Comparison of ENCODE assay signal across 1 cellular context in the genomic region with DNA sequence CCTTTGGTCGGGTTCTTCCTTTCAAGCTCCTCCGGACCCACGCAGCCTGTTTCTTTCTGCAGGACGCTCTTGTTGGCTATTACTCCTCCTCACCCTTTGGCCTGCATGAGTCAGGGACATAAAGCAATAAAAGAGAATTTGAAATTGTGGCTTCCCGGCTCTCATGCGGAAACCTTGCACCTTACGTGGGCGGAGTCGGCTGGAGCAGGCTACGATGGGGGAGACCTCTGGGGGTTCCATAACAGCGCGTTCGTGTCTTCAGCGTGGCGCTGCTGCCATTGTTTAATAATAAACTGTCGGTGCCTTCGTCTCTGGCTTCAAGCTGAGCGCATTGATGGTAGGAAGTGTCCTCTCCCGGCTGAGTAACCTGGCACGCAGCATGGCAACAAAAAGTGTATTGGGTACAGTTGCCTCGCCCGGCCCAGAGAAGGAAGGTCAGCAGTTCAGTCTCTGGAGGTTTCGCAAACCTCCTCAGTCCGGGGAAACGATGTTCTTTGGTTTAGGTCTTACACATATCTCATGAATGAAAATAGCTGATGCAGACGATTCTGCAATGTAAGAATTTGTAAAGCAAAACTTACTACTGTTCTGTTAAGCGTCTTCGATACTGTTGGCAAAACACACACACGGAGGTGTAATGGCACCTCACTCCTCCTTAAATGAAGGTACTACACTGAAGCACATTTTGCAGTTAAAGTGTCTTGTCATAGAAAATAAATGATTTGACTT.
TF ChIP-seq lines count a peak whose summit lies in the region.

No MANE protein-coding gene starts in this region.

TF ChIP-seq in HepG2, 621 proteins besides CTCF, POLR2A, EP300 and RAD21 (continues in another document):
- 0 out of 2 replicates have a peak, but pooled peaks have one; percentile 5 for TF ChIP-seq ZNF670 (CRISPR knock-in tag; IDR thresholded peaks at IDR 0.05; ENCODE audit: borderline replicate concordance)
- TF ChIP-seq SP5 (CRISPR knock-in tag; IDR thresholded peaks at IDR 0.05; ENCODE audit: borderline replicate concordance, low read depth), result peak; percentile 9; the same call in 1 of the 2 replicates
- TF ChIP-seq NR2F1 (CRISPR knock-in tag; IDR thresholded peaks at IDR 0.05), result 0 out of 4 replicates have a peak, but pooled peaks of 1 of the 2 experiments have one; percentile 12
- TF ChIP-seq ELF3 (CRISPR knock-in tag; IDR thresholded peaks at IDR 0.05), result 0 out of 2 replicates have a peak, but pooled peaks have one; percentile 5
- no peak for TF ChIP-seq ZNF775 (CRISPR knock-in tag; IDR thresholded peaks at IDR 0.05; ENCODE audit: borderline replicate concordance)
- TF ChIP-seq MLX (CRISPR knock-in tag; IDR thresholded peaks at IDR 0.05), result no peak
- no peak for TF ChIP-seq HHEX (CRISPR knock-in tag; IDR thresholded peaks at IDR 0.05)
- TF ChIP-seq, protein P1, sequence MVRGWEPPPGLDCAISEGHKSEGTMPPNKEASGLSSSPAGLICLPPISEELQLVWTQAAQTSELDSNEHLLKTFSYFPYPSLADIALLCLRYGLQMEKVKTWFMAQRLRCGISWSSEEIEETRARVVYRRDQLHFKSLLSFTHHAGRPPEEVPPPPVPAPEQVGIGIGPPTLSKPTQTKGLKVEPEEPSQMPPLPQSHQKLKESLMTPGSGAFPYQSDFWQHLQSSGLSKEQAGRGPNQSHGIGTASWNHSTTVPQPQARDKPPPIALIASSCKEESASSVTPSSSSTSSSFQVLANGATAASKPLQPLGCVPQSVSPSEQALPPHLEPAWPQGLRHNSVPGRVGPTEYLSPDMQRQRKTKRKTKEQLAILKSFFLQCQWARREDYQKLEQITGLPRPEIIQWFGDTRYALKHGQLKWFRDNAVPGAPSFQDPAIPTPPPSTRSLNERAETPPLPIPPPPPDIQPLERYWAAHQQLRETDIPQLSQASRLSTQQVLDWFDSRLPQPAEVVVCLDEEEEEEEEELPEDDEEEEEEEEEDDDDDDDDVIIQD (CRISPR knock-in tag; IDR thresholded peaks at IDR 0.05; ENCODE audit: low read depth), result no peak
- no peak for TF ChIP-seq MEIS2 (CRISPR knock-in tag; IDR thresholded peaks at IDR 0.05)
- TF ChIP-seq MAFK (conservative IDR thresholded peaks at IDR 0.05 in 1 of 2, IDR thresholded peaks at IDR 0.05 in 1 of 2; ENCODE audit: low read length in 2 of 2), result peak; percentile 65 to 70
- TF ChIP-seq ZZZ3 (CRISPR knock-in tag; IDR thresholded peaks at IDR 0.05; ENCODE audit: borderline replicate concordance), result no peak
- TF ChIP-seq ZNF512B (CRISPR knock-in tag; IDR thresholded peaks at IDR 0.05; ENCODE audit: borderline replicate concordance), result no peak
- TF ChIP-seq ZFYVE20 (CRISPR knock-in tag; IDR thresholded peaks at IDR 0.05; ENCODE audit: borderline replicate concordance, low read depth), result no peak
- no peak for TF ChIP-seq ZNF83 (CRISPR knock-in tag; IDR thresholded peaks at IDR 0.05; ENCODE audit: borderline replicate concordance)
- no peak for TF ChIP-seq NR1H2 (CRISPR knock-in tag; IDR thresholded peaks at IDR 0.05; ENCODE audit: borderline replicate concordance, low read depth)
- no peak for TF ChIP-seq ZNF143 (CRISPR knock-in tag; IDR thresholded peaks at IDR 0.05)
- TF ChIP-seq SIX1 (CRISPR knock-in tag; IDR thresholded peaks at IDR 0.05; ENCODE audit: borderline replicate concordance), result no peak
- 0 out of 2 replicates have a peak, but pooled peaks have one; percentile 11 for TF ChIP-seq RFXANK (CRISPR knock-in tag; IDR thresholded peaks at IDR 0.05)
- no peak for TF ChIP-seq DMTF1 (CRISPR knock-in tag; IDR thresholded peaks at IDR 0.05)
- no peak for TF ChIP-seq FUBP1 (CRISPR knock-in tag; IDR thresholded peaks at IDR 0.05; ENCODE audit: borderline replicate concordance)
- TF ChIP-seq ZNF792 (CRISPR knock-in tag; IDR thresholded peaks at IDR 0.05), result no peak
- peak; percentile 66 for TF ChIP-seq MAFF (IDR thresholded peaks at IDR 0.05; ENCODE audit: low read depth, low read length)
- TF ChIP-seq, protein P2, sequence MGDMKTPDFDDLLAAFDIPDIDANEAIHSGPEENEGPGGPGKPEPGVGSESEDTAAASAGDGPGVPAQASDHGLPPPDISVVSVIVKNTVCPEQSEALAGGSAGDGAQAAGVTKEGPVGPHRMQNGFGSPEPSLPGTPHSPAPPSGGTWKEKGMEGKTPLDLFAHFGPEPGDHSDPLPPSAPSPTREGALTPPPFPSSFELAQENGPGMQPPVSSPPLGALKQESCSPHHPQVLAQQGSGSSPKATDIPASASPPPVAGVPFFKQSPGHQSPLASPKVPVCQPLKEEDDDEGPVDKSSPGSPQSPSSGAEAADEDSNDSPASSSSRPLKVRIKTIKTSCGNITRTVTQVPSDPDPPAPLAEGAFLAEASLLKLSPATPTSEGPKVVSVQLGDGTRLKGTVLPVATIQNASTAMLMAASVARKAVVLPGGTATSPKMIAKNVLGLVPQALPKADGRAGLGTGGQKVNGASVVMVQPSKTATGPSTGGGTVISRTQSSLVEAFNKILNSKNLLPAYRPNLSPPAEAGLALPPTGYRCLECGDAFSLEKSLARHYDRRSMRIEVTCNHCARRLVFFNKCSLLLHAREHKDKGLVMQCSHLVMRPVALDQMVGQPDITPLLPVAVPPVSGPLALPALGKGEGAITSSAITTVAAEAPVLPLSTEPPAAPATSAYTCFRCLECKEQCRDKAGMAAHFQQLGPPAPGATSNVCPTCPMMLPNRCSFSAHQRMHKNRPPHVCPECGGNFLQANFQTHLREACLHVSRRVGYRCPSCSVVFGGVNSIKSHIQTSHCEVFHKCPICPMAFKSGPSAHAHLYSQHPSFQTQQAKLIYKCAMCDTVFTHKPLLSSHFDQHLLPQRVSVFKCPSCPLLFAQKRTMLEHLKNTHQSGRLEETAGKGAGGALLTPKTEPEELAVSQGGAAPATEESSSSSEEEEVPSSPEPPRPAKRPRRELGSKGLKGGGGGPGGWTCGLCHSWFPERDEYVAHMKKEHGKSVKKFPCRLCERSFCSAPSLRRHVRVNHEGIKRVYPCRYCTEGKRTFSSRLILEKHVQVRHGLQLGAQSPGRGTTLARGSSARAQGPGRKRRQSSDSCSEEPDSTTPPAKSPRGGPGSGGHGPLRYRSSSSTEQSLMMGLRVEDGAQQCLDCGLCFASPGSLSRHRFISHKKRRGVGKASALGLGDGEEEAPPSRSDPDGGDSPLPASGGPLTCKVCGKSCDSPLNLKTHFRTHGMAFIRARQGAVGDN (CRISPR knock-in tag; IDR thresholded peaks at IDR 0.05), result peak; percentile 35; the same call in 1 of the 2 replicates
- no peak for TF ChIP-seq ZNF563 (CRISPR knock-in tag; IDR thresholded peaks at IDR 0.05)
- no peak for TF ChIP-seq ZNF10 (CRISPR knock-in tag; IDR thresholded peaks at IDR 0.05; ENCODE audit: borderline replicate concordance, low read depth)
- TF ChIP-seq TARDBP (CRISPR knock-in tag; IDR thresholded peaks at IDR 0.05), result no peak; the same call in 1 of the 2 replicates
- TF ChIP-seq, protein P3, sequence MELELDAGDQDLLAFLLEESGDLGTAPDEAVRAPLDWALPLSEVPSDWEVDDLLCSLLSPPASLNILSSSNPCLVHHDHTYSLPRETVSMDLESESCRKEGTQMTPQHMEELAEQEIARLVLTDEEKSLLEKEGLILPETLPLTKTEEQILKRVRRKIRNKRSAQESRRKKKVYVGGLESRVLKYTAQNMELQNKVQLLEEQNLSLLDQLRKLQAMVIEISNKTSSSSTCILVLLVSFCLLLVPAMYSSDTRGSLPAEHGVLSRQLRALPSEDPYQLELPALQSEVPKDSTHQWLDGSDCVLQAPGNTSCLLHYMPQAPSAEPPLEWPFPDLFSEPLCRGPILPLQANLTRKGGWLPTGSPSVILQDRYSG (CRISPR knock-in tag; IDR thresholded peaks at IDR 0.05), result no peak
- no peak for TF ChIP-seq NR2F6 (IDR thresholded peaks at IDR 0.05)
- TF ChIP-seq NR2F6 (CRISPR knock-in tag; IDR thresholded peaks at IDR 0.05), result no peak
- 0 out of 2 replicates have a peak, but pooled peaks have one; percentile 38 for TF ChIP-seq ZNF446 (CRISPR knock-in tag; IDR thresholded peaks at IDR 0.05)
- TF ChIP-seq PAXIP1 (CRISPR knock-in tag; conservative IDR thresholded peaks at IDR 0.05), result peak; percentile 46; the same call in 1 of the 2 replicates
- TF ChIP-seq ZNF691 (CRISPR knock-in tag; IDR thresholded peaks at IDR 0.05; ENCODE audit: borderline replicate concordance, low read depth), result no peak
